Comparison of ENCODE assay signal across 1 cellular context in the genomic region with DNA sequence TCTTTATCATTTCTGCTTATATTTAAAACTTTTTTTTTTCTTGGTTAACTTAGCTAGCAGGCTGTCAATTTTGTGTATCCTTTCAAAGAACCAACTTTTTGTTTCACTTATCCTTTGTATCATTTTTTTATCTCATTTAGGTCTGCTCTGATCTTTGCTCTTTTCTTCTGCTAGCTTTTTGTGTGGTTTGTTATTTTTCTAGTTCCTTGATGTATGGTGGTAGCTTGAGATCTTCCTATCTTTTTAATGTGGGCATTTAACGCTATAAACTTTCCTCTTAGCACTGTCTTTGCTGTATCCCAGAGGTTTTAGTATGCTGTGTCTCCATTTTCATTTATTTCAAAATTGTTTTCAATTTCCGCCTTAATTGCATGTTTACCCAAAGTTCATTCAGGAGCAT.
TF ChIP-seq lines count a peak whose summit lies in the region.

No MANE protein-coding gene starts in this region.

TF ChIP-seq in GM23338, 12 proteins besides CTCF, POLR2A, EP300 and RAD21 (continued from another document):
- TF ChIP-seq, protein P1, sequence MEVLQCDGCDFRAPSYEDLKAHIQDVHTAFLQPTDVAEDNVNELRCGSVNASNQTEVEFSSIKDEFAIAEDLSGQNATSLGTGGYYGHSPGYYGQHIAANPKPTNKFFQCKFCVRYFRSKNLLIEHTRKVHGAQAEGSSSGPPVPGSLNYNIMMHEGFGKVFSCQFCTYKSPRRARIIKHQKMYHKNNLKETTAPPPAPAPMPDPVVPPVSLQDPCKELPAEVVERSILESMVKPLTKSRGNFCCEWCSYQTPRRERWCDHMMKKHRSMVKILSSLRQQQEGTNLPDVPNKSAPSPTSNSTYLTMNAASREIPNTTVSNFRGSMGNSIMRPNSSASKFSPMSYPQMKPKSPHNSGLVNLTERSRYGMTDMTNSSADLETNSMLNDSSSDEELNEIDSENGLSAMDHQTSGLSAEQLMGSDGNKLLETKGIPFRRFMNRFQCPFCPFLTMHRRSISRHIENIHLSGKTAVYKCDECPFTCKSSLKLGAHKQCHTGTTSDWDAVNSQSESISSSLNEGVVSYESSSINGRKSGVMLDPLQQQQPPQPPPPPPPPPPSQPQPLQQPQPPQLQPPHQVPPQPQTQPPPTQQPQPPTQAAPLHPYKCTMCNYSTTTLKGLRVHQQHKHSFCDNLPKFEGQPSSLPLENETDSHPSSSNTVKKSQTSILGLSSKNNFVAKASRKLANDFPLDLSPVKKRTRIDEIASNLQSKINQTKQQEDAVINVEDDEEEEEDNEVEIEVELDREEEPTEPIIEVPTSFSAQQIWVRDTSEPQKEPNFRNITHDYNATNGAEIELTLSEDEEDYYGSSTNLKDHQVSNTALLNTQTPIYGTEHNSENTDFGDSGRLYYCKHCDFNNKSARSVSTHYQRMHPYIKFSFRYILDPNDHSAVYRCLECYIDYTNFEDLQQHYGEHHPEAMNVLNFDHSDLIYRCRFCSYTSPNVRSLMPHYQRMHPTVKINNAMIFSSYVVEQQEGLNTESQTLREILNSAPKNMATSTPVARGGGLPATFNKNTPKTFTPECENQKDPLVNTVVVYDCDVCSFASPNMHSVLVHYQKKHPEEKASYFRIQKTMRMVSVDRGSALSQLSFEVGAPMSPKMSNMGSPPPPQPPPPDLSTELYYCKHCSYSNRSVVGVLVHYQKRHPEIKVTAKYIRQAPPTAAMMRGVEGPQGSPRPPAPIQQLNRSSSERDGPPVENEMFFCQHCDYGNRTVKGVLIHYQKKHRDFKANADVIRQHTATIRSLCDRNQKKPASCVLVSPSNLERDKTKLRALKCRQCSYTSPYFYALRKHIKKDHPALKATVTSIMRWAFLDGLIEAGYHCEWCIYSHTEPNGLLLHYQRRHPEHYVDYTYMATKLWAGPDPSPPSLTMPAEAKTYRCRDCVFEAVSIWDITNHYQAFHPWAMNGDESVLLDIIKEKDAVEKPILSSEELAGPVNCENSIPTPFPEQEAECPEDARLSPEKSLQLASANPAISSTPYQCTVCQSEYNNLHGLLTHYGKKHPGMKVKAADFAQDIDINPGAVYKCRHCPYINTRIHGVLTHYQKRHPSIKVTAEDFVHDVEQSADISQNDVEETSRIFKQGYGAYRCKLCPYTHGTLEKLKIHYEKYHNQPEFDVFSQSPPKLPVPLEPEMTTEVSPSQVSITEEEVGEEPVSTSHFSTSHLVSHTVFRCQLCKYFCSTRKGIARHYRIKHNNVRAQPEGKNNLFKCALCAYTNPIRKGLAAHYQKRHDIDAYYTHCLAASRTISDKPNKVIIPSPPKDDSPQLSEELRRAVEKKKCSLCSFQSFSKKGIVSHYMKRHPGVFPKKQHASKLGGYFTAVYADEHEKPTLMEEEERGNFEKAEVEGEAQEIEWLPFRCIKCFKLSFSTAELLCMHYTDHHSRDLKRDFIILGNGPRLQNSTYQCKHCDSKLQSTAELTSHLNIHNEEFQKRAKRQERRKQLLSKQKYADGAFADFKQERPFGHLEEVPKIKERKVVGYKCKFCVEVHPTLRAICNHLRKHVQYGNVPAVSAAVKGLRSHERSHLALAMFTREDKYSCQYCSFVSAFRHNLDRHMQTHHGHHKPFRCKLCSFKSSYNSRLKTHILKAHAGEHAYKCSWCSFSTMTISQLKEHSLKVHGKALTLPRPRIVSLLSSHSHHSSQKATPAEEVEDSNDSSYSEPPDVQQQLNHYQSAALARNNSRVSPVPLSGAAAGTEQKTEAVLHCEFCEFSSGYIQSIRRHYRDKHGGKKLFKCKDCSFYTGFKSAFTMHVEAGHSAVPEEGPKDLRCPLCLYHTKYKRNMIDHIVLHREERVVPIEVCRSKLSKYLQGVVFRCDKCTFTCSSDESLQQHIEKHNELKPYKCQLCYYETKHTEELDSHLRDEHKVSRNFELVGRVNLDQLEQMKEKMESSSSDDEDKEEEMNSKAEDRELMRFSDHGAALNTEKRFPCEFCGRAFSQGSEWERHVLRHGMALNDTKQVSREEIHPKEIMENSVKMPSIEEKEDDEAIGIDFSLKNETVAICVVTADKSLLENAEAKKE (CRISPR knock-in tag; IDR thresholded peaks at IDR 0.05): no peak
- no peak for TF ChIP-seq POLR2AphosphoS5 (IDR thresholded peaks at IDR 0.05; ENCODE audit: low read depth)
TF ChIP-seq in GM23338: peak in this region for 0.
